In the genomic region with DNA sequence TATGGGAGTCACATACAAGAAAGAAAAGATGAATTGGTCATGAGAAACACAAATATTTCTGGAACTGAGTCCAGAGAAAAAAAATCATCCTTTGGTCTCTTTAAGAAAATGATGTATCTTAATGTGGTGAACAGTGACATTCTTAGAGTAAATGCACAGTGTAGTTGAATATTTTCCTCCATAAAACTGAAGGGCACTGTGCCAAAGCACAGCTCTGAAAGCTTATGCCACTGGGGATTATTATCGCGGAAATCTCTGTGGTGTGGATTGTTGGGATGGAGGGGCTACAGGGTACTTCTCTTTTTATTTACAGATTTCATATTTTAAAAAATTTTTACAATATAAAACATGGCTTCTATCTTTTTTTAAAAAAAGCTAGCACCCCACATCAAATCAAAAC, we compare ENCODE assay signal across 33 cellular contexts.
"Had no signal": no experiment of that assay in that cellular context is flagged by ENCODE, and none has a peak within 500 bp of the region (broad histone marks: within the 10 kb centered on the region; RNA-seq: fewer than 3 reads in every experiment).

No MANE protein-coding gene starts in this region.

- H3K4me3 ChIP-seq: body of pancreas, breast epithelium, PC-9 had no signal

- H3K27ac ChIP-seq: body of pancreas, breast epithelium, PC-9, RWPE1, VCaP had no signal

- H3K4me1 ChIP-seq: breast epithelium had no signal

- H3K27me3 ChIP-seq: body of pancreas, breast epithelium had no signal

- H3K4me2 ChIP-seq: PC-9 had no signal

- H2AFZ ChIP-seq: PC-9 had no signal

- DNase-seq: activated B cell treated with CpG ODN at 0.5 μM for 24 hours; activated CD4-positive, alpha-beta memory T cell treated with anti-CD3 and anti-CD28 coated beads for 36 hours; activated CD4-positive, alpha-beta T cell treated with anti-CD3 and anti-CD28 coated beads for 4 hours; activated CD4-positive, alpha-beta T cell treated with anti-CD3 and anti-CD28 coated beads, Interleukin-2, amount 50 U/mL, for 1 hour; activated CD4-positive, CD25-positive, alpha-beta regulatory T cell treated with anti-CD3 and anti-CD28 coated beads, Interleukin-2, amount 50 U/mL, for 72 hours; activated CD8-positive, alpha-beta memory T cell treated with anti-CD3 and anti-CD28 coated beads, Interleukin-2, amount 50 U/mL, for 4 hours; activated gamma-delta T cell treated with Interleukin-2 at 50 U/mL for 16 hours; activated naive CD4-positive, alpha-beta T cell treated with anti-CD3 and anti-CD28 coated beads for 36 hours; activated T-cell treated with anti-CD3 and anti-CD28 coated beads for 4 hours; activated T-cell treated with anti-CD3 and anti-CD28 coated beads, Interleukin-2, amount 50 U/mL, for 4 hours; anterior cingulate cortex; body of pancreas; Karpas-422; KBM-7; MM.1S; MV-4-11; NCI-H1092; NCI-H1417; NCI-H187 treated with DMSO at 0.1 percent for 48 hours; NCI-H2081; NCI-H345; NCI-H524 treated with DMSO at 0.1 percent for 48 hours; PC-9; SIG-M5; SW 1271; T-helper 1 cell; T-helper 2 cell; T-helper 9 cell had no signal

- H3K9me3 ChIP-seq: body of pancreas, breast epithelium had no signal

- H3K36me3 ChIP-seq: breast epithelium had no signal

- ATAC-seq: activated naive CD4-positive, alpha-beta T cell treated with anti-CD3 and anti-CD28 coated beads, Interleukin-2, amount 50 U/mL, for 72 hours; activated T-cell treated with anti-CD3 and anti-CD28 coated beads, Interleukin-2, amount 50 U/mL, for 4 hours; body of pancreas; Right ventricle myocardium inferior had no signal
